1 cellular context compared by ENCODE assay signal in genomic region chr12:96375173-96375572, GRCh38.
TF ChIP-seq lines count a peak whose summit lies in the region.

No MANE protein-coding gene starts in this region.

TF ChIP-seq in K562, 482 proteins besides CTCF, POLR2A, EP300 and RAD21 (continued from another document):
- TF ChIP-seq UBTF (IDR thresholded peaks at IDR 0.05; ENCODE audit: borderline replicate concordance in 1 of 2, low read depth in 2 of 2, low read length in 2 of 2), result no peak
- TF ChIP-seq NFIC (IDR thresholded peaks at IDR 0.05), result peak; percentile 20; the same call in 1 of the 2 replicates
- no peak for TF ChIP-seq MTA1 (IDR thresholded peaks at IDR 0.05; ENCODE audit: borderline replicate concordance)
